ENCODE assay signal across 23 cellular contexts in genomic region chr3:173930251-173930650, GRCh38.
DNase-seq lines count a peak whose midpoint lies in the region; ATAC-seq lines count a peak whose summit lies in the region.
"Had no signal": no experiment of that assay in that cellular context is flagged by ENCODE, and none has a peak within 500 bp of the region (broad histone marks: within the 10 kb centered on the region; RNA-seq: fewer than 3 reads in every experiment).

No MANE protein-coding gene starts in this region.

- H3K4me1 Mint-ChIP-seq in naive thymus-derived CD4-positive, alpha-beta T cell, result no peaks in the 10 kb centered on the region
- H3K4me1 Mint-ChIP-seq: CD14-positive monocyte; CD8-positive, alpha-beta memory T cell had no signal

- no peak overlapping the region for H3K9ac ChIP-seq in HUES64 (ENCODE audit: low read depth, low read length)
- H3K9ac ChIP-seq: BLaER1 treated with 17β-estradiol and CSF1 and Interleukin-3, amounts not matched to agents 10 nM and 100 nM had no signal

- peaks cover 0 to 13% (median 0%) of the 10 kb centered on the region in 11 donors for H3K9me3 Mint-ChIP-seq in naive thymus-derived CD4-positive, alpha-beta T cell
- H3K9me3 Mint-ChIP-seq: CD4-positive, alpha-beta T cell; GM23338; H9 had no signal

- POLR2A ChIA-PET in naive thymus-derived CD4-positive, alpha-beta T cell (lab: Charles Lee), result no interaction called here

- H3K36me3 ChIP-seq in HUES64 (ENCODE audit: insufficient read depth, low read length) (no peaks in the 10 kb centered on the region), neuron (ENCODE audit: insufficient read depth, low read length) (no peaks in the 10 kb centered on the region)
- no peaks in the 10 kb centered on the region for H3K36me3 ChIP-seq in naive thymus-derived CD4-positive, alpha-beta T cell (ENCODE audit: control insufficient read depth in 2 of 3, insufficient read depth in 3 of 3, low read length in 3 of 3)
- H3K36me3 ChIP-seq: BE2C; BLaER1 treated with 17β-estradiol and CSF1 and Interleukin-3, amounts not matched to agents 10 nM and 100 nM had no signal

- no peaks in the 10 kb centered on the region for H3K9me3 ChIP-seq in HUES64 (ENCODE audit: insufficient read depth, low read depth, low read length)
- no peaks in the 10 kb centered on the region for H3K9me3 ChIP-seq in neuron (ENCODE audit: low read length)
- no peaks in the 10 kb centered on the region for H3K9me3 ChIP-seq in naive thymus-derived CD4-positive, alpha-beta T cell (ENCODE audit: control insufficient read depth in 2 of 3, low read length in 3 of 3)
- H3K9me3 ChIP-seq: BE2C; BLaER1 treated with 17β-estradiol and CSF1 and Interleukin-3, amounts not matched to agents 10 nM and 100 nM had no signal

- no peaks in the 10 kb centered on the region for H3K36me3 Mint-ChIP-seq in naive thymus-derived CD4-positive, alpha-beta T cell
- H3K36me3 Mint-ChIP-seq: CD14-positive monocyte; CD8-positive, alpha-beta memory T cell had no signal

- WGBS in HUES64, result 100% methylated on average over 2 of the region's 2 CpGs

- H3K4me3 Mint-ChIP-seq in naive thymus-derived CD4-positive, alpha-beta T cell, result no peak overlapping the region
- H3K4me3 Mint-ChIP-seq: CD14-positive monocyte; CD4-positive, alpha-beta T cell; CD8-positive, alpha-beta memory T cell; GM23338; H9 had no signal

- intact Hi-C loops in naive thymus-derived CD4-positive, alpha-beta T cell (cut with micrococcal nuclease), result no loop called here
- intact Hi-C loops in posterior cingulate gyrus (cut with DNase I), result no loop called here

- no peak overlapping the region for H3K27ac Mint-ChIP-seq in naive thymus-derived CD4-positive, alpha-beta T cell
- H3K27ac Mint-ChIP-seq: CD14-positive monocyte; CD4-positive, alpha-beta T cell; CD8-positive, alpha-beta memory T cell; GM23338 had no signal

- no peak overlapping the region for H2AFZ ChIP-seq in neuron (ENCODE audit: low read depth, low read length)
- H2AFZ ChIP-seq: GM23338 had no signal

- H3K4me3 ChIP-seq in HUES64 (ENCODE audit: low read length), result no peak overlapping the region
- H3K4me3 ChIP-seq in neuron (ENCODE audit: low read length), result peak overlapping the region; percentile 13
- H3K4me3 ChIP-seq in naive thymus-derived CD4-positive, alpha-beta T cell (ENCODE audit: low read length), result no peak overlapping the region
- H3K4me3 ChIP-seq: BLaER1 treated with 17β-estradiol and CSF1 and Interleukin-3, amounts not matched to agents 10 nM and 100 nM; GM12878; GM23338 had no signal

- H3K27me3 Mint-ChIP-seq in naive thymus-derived CD4-positive, alpha-beta T cell, result no peaks in the 10 kb centered on the region
- H3K27me3 Mint-ChIP-seq: CD4-positive, alpha-beta T cell; CD8-positive, alpha-beta memory T cell had no signal

- peak overlapping the region; percentile 6; the same call in 1 of the 2 replicates for H3K27ac ChIP-seq in HUES64 (ENCODE audit: low read depth, low read length)
- no peak overlapping the region for H3K27ac ChIP-seq in naive thymus-derived CD4-positive, alpha-beta T cell (ENCODE audit: low read depth, low read length)
- H3K27ac ChIP-seq: BLaER1 treated with 17β-estradiol and CSF1 and Interleukin-3, amounts not matched to agents 10 nM and 100 nM had no signal

- CTCF ChIA-PET in naive thymus-derived CD4-positive, alpha-beta T cell (lab: Charles Lee), result no interaction called here

- H3K27me3 ChIP-seq in HUES64 (ENCODE audit: insufficient read depth, low read length) (no peaks in the 10 kb centered on the region), neuron (ENCODE audit: insufficient read depth, low read length) (no peaks in the 10 kb centered on the region)
- no peaks in the 10 kb centered on the region for H3K27me3 ChIP-seq in naive thymus-derived CD4-positive, alpha-beta T cell (ENCODE audit: control insufficient read depth in 2 of 2, insufficient read depth in 2 of 2, low read length in 2 of 2)
- H3K27me3 ChIP-seq: BE2C; BLaER1 treated with 17β-estradiol and CSF1 and Interleukin-3, amounts not matched to agents 10 nM and 100 nM had no signal

- peak; percentile 12 for DNase-seq in NCI-H748 (lab: John Stamatoyannopoulos, UW; ENCODE audit: unreplicated experiment)
- DNase-seq in NCI-H748 treated with DMSO at 0.1 percent for 48 hours (lab: John Stamatoyannopoulos, UW), result no peak
- DNase-seq in NCI-H69 (lab: John Stamatoyannopoulos, UW), result peak; percentile 80
- no peak for DNase-seq in KG1 (lab: John Stamatoyannopoulos, UW)
- DNase-seq in naive thymus-derived CD4-positive, alpha-beta T cell, result no peak
- no peak for DNase-seq in posterior cingulate gyrus
- DNase-seq: ACHN; AML-193; BE2C; CD4-positive, alpha-beta T cell; CD8-positive, alpha-beta memory T cell; DMS 273 treated with DMSO at 0.1 percent for 48 hours; DMS79; EL; GDM1; H9 had no signal

- H3K4me1 ChIP-seq in HUES64 (ENCODE audit: insufficient read depth, low read length) (peaks cover 34% of the 10 kb centered on the region), neuron (ENCODE audit: insufficient read depth, low read length) (peaks cover 25% of the 10 kb centered on the region)
- no peaks in the 10 kb centered on the region for H3K4me1 ChIP-seq in naive thymus-derived CD4-positive, alpha-beta T cell (ENCODE audit: control insufficient read depth in 2 of 2, insufficient read depth in 2 of 2, low read length in 2 of 2)
- H3K4me1 ChIP-seq: BE2C had no signal

- no peak for ATAC-seq in naive thymus-derived CD4-positive, alpha-beta T cell
- ATAC-seq: GM12878, GM23338, HCT116 had no signal

Comparison
In these comparisons a context has a peak if more than half of its experiments do, and no peak if none do; other contexts are left out.
1. DNase-seq: peak in NCI-H748 (single experiment) and NCI-H69 (single experiment); none in NCI-H748 treated with DMSO at 0.1 percent for 48 hours (single experiment), KG1 (single experiment), naive thymus-derived CD4-positive, alpha-beta T cell (0 of 9) and posterior cingulate gyrus (0 of 10).